In genomic region chr17:7591596-7591995, GRCh38 we compare ENCODE assay signal across 2 cellular contexts.
TF ChIP-seq lines count a peak whose summit lies in the region.

No MANE protein-coding gene starts in this region.

TF ChIP-seq in SK-N-SH, 30 proteins besides CTCF, POLR2A, EP300 and RAD21:
- TF ChIP-seq MAX (IDR thresholded peaks at IDR 0.05; ENCODE audit: low read depth) (no peak), TAF1 (IDR thresholded peaks at IDR 0.05; ENCODE audit: borderline replicate concordance, low read depth, low read length) (no peak), EZH2phosphoT487 (IDR thresholded peaks at IDR 0.05; ENCODE audit: borderline replicate concordance, low read depth) (no peak), CHD2 (IDR thresholded peaks at IDR 0.05; ENCODE audit: low read length, partially characterized antibody) (no peak), GATA2 (CRISPR knock-in tag; IDR thresholded peaks at IDR 0.05) (no peak), POLR2AphosphoS5 (IDR thresholded peaks at IDR 0.05; ENCODE audit: low read depth, low read length) (no peak), FOSL2 (IDR thresholded peaks at IDR 0.05; ENCODE audit: borderline replicate concordance, low read depth) (no peak), USF2 (IDR thresholded peaks at IDR 0.05; ENCODE audit: borderline replicate concordance, low read depth, low read length) (no peak)
TF ChIP-seq in SK-N-SH: peak in this region for 0.

TF ChIP-seq in SK-N-SH treated with all-trans-retinoic acid at 6 μM for 48 hours, 23 proteins besides CTCF, POLR2A, EP300 and RAD21:
- TF ChIP-seq PATZ1 (CRISPR knock-in tag; IDR thresholded peaks at IDR 0.05; ENCODE audit: borderline replicate concordance) (no peak), RARB (CRISPR knock-in tag; IDR thresholded peaks at IDR 0.05) (no peak), BACH2 (CRISPR knock-in tag; IDR thresholded peaks at IDR 0.05; ENCODE audit: borderline replicate concordance) (no peak), ISL1 (CRISPR knock-in tag; IDR thresholded peaks at IDR 0.05) (no peak), OSR1 (CRISPR knock-in tag; IDR thresholded peaks at IDR 0.05) (no peak), ZNF565 (CRISPR knock-in tag; conservative IDR thresholded peaks at IDR 0.05; ENCODE audit: low read depth) (no peak), TCF4 (CRISPR knock-in tag; IDR thresholded peaks at IDR 0.05; ENCODE audit: borderline replicate concordance) (no peak), ZNF70 (CRISPR knock-in tag; IDR thresholded peaks at IDR 0.05) (no peak), ZC3H10 (CRISPR knock-in tag; IDR thresholded peaks at IDR 0.05) (no peak), ZFP3 (CRISPR knock-in tag; IDR thresholded peaks at IDR 0.05) (no peak), TOX (CRISPR knock-in tag; IDR thresholded peaks at IDR 0.05; ENCODE audit: borderline replicate concordance) (no peak), SNAI2 (CRISPR knock-in tag; IDR thresholded peaks at IDR 0.05) (no peak)
- TF ChIP-seq, protein P1, sequence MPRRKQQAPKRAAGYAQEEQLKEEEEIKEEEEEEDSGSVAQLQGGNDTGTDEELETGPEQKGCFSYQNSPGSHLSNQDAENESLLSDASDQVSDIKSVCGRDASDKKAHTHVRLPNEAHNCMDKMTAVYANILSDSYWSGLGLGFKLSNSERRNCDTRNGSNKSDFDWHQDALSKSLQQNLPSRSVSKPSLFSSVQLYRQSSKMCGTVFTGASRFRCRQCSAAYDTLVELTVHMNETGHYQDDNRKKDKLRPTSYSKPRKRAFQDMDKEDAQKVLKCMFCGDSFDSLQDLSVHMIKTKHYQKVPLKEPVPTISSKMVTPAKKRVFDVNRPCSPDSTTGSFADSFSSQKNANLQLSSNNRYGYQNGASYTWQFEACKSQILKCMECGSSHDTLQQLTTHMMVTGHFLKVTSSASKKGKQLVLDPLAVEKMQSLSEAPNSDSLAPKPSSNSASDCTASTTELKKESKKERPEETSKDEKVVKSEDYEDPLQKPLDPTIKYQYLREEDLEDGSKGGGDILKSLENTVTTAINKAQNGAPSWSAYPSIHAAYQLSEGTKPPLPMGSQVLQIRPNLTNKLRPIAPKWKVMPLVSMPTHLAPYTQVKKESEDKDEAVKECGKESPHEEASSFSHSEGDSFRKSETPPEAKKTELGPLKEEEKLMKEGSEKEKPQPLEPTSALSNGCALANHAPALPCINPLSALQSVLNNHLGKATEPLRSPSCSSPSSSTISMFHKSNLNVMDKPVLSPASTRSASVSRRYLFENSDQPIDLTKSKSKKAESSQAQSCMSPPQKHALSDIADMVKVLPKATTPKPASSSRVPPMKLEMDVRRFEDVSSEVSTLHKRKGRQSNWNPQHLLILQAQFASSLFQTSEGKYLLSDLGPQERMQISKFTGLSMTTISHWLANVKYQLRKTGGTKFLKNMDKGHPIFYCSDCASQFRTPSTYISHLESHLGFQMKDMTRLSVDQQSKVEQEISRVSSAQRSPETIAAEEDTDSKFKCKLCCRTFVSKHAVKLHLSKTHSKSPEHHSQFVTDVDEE (CRISPR knock-in tag; IDR thresholded peaks at IDR 0.05): no peak
- TF ChIP-seq, protein P2, sequence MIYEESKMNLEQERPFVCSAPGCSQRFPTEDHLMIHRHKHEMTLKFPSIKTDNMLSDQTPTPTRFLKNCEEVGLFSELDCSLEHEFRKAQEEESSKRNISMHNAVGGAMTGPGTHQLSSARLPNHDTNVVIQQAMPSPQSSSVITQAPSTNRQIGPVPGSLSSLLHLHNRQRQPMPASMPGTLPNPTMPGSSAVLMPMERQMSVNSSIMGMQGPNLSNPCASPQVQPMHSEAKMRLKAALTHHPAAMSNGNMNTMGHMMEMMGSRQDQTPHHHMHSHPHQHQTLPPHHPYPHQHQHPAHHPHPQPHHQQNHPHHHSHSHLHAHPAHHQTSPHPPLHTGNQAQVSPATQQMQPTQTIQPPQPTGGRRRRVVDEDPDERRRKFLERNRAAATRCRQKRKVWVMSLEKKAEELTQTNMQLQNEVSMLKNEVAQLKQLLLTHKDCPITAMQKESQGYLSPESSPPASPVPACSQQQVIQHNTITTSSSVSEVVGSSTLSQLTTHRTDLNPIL (CRISPR knock-in tag; IDR thresholded peaks at IDR 0.05; ENCODE audit: low read depth): no peak
- TF ChIP-seq, protein P3, sequence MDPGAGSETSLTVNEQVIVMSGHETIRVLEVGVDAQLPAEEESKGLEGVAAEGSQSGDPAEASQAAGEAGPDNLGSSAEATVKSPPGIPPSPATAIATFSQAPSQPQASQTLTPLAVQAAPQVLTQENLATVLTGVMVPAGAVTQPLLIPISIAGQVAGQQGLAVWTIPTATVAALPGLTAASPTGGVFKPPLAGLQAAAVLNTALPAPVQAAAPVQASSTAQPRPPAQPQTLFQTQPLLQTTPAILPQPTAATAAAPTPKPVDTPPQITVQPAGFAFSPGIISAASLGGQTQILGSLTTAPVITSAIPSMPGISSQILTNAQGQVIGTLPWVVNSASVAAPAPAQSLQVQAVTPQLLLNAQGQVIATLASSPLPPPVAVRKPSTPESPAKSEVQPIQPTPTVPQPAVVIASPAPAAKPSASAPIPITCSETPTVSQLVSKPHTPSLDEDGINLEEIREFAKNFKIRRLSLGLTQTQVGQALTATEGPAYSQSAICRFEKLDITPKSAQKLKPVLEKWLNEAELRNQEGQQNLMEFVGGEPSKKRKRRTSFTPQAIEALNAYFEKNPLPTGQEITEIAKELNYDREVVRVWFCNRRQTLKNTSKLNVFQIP (CRISPR knock-in tag; IDR thresholded peaks at IDR 0.05; ENCODE audit: borderline replicate concordance, low read depth): no peak
